1 cellular context compared by ENCODE assay signal in genomic region chr19:16586477-16586871, GRCh38.
TF ChIP-seq lines count a peak whose summit lies in the region.

No MANE protein-coding gene starts in this region.

TF ChIP-seq in K562, 482 proteins besides CTCF, POLR2A, EP300 and RAD21:
- TF ChIP-seq ELF1 (tag; IDR thresholded peaks at IDR 0.05) (no peak), ETV6 (IDR thresholded peaks at IDR 0.05; ENCODE audit: borderline replicate concordance in 1 of 2, low read depth in 2 of 2, low read length in 1 of 2) (no peak), ETV6 (CRISPR knock-in tag; IDR thresholded peaks at IDR 0.05; ENCODE audit: borderline replicate concordance) (no peak), ZNF12 (CRISPR knock-in tag; IDR thresholded peaks at IDR 0.05) (no peak), HOXB6 (CRISPR knock-in tag; IDR thresholded peaks at IDR 0.05; ENCODE audit: borderline replicate concordance) (no peak), ZNF175 (CRISPR knock-in tag; IDR thresholded peaks at IDR 0.05; ENCODE audit: low read depth) (no peak), MEIS2 (IDR thresholded peaks at IDR 0.05; ENCODE audit: partially characterized antibody) (no peak), PKNOX1 (IDR thresholded peaks at IDR 0.05) (no peak), DPF2 (IDR thresholded peaks at IDR 0.05) (no peak), SIN3B (IDR thresholded peaks at IDR 0.05; ENCODE audit: low read depth) (no peak), HNRNPL (IDR thresholded peaks at IDR 0.05; ENCODE audit: low read depth, low read length) (0 out of 2 replicates have a peak, but pooled peaks have one; percentile 22), ZBTB34 (CRISPR knock-in tag; IDR thresholded peaks at IDR 0.05) (no peak), ARID3B (CRISPR knock-in tag; IDR thresholded peaks at IDR 0.05; ENCODE audit: borderline replicate concordance) (no peak), ZNF407 (IDR thresholded peaks at IDR 0.05; ENCODE audit: low read depth) (no peak), POLR2G (IDR thresholded peaks at IDR 0.05; ENCODE audit: low read depth, low read length) (0 out of 2 replicates have a peak, but pooled peaks have one; percentile 10), SMC3 (conservative IDR thresholded peaks at IDR 0.05; ENCODE audit: insufficient read depth, low read depth, low read length) (no peak), PBX2 (CRISPR knock-in tag; IDR thresholded peaks at IDR 0.05; ENCODE audit: low read depth) (no peak), PBX2 (tag; conservative IDR thresholded peaks at IDR 0.05; ENCODE audit: low read depth) (no peak), GABPB2 (CRISPR knock-in tag; conservative IDR thresholded peaks at IDR 0.05) (no peak), BMI1 (IDR thresholded peaks at IDR 0.05; ENCODE audit: low read length) (no peak)
